ENCODE assay signal across 8 cellular contexts in the genomic region with DNA sequence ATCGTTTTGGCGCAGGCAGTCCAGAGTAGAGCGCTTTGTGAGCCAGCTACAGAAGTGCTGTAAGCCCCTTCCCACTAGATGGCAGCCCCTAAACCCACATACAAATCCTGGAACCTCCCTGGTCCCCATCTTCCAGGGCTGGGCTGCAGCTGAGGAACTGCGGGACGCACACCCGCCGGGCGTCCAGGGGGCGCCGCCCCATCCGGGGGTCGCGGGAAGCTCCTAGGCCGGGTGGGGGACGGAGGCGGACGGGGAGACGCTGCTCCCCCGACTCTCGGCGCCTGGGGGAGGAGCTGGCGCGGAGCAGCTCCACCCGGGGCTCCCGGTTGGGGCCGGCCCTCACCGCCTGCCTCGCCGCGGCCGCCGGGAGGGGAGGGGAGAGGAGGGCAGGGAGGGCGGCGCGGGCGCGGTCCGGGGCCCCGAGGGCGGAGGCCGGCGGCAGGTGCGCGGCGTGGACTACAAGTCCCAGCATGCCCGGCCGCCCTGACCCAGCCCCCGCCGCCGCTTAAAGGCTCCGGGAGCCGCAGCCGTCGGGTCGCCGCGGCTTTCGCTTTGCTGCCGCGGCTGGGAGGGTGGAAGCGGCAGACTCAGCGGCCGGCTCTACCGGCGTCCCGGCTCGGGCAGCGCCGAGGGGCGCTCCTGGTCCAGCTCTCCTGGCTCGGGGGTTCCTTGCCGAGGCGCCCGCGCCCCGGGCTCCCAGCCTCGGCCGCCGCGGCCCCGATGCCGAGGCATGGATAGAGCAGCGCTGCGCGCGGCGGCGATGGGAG. TPM values are rescaled to one million over a fixed set of nuclear protein-coding genes. Genes with fewer than 3 reads are reported as not detected.
DNase-seq lines count a peak whose midpoint lies in the region; ATAC-seq and TF ChIP-seq lines count a peak whose summit lies in the region.

A gene (plus strand): TSS at position 535 of the 767 bp plus-strand sequence. CDS start 196 bp downstream, at position 731.

- H3K36me3 ChIP-seq in aorta (ENCODE audit: control insufficient read depth in 1 of 2, insufficient read depth in 2 of 2, low read length in 1 of 2): no peaks in the 10 kb centered on the region

- H3K27me3 ChIP-seq in aorta (ENCODE audit: control insufficient read depth in 1 of 2, insufficient read depth in 2 of 2, low read length in 1 of 2): no peaks in the 10 kb centered on the region

- intact Hi-C loops in T-helper 2 cell treated with Interferon-gamma antibody and Interleukin-4, amounts not matched to agents 100 ng/mL and 5 ng/mL, for 36 hours (cut with micrococcal nuclease): loop anchor here (1.0 to 5.0 kb wide), 6 partner anchors 10 to 145 kb away; no protein-coding TSS in a partner anchor
- intact Hi-C loops in aorta (cut with DNase I): loop anchor here (2.0 to 10.0 kb wide), 5 partner anchors 49 to 214 kb away; no protein-coding TSS in a partner anchor

- peak within 1 kb of the TSS; percentile 87 to 93 for H3K4me3 ChIP-seq in aorta (ENCODE audit: low read length in 2 of 2)

- ATAC-seq in aorta (ENCODE audit: low FRiP score): peak; percentile 89

- 0 to 1% methylated on average over 42 to 88 of the region's 88 CpGs for WGBS in aorta, 2 donors

- no peaks in the 10 kb centered on the region for H3K4me1 ChIP-seq in aorta (ENCODE audit: control insufficient read depth in 1 of 2, insufficient read depth in 2 of 2, low read length in 2 of 2)

- no peaks in the 10 kb centered on the region for H3K9me3 ChIP-seq in aorta (ENCODE audit: control insufficient read depth, low read length)

- H3K27ac ChIP-seq in aorta (ENCODE audit: low read depth in 1 of 2, low read length in 2 of 2): peak within 1 kb of the TSS; percentile 31 to 34

- TF ChIP-seq CTCF in GM10248 (IDR thresholded peaks at IDR 0.05; ENCODE audit: control extremely low read depth, extremely low read depth, low read depth, missing control alignments): peak; percentile 39

- POLR2A ChIA-PET in GM10248 (lab: Yijun Ruan, JAX): interaction anchor here (1.6 to 2.3 kb wide), 2 partner anchors 11 to 16 kb away, joined by 7 to 10 read pairs; no protein-coding TSS in a partner anchor
- POLR2A ChIA-PET in HEK293T (lab: Yijun Ruan, JAX): interaction anchor here (1.0 to 2.2 kb wide), 13 partner anchors 10 to 162 kb away, joined by 3 to 10 read pairs (median 4); a partner anchor contains a TSS

- CTCF ChIA-PET in GM10248 (lab: Yijun Ruan, JAX) (interaction anchor here (0.8 to 2.6 kb wide), 19 partner anchors 8 to 147 kb away, joined by 3 to 22 read pairs (median 3); no protein-coding TSS in a partner anchor), HEK293T (lab: Yijun Ruan, JAX) (interaction anchor here (0.6 to 1.6 kb wide), 9 partner anchors 11 to 219 kb away, joined by 3 to 8 read pairs (median 4); no protein-coding TSS in a partner anchor)

- DNase-seq in GM10248 (ENCODE audit: extremely low spot score) (peak; percentile 93), HEK293T (ENCODE audit: extremely low spot score) (peak; percentile 70), NCI-H1105 (lab: John Stamatoyannopoulos, UW) (peak; percentile 80), anterior cingulate cortex (lab: John Stamatoyannopoulos, UW) (peak in 57 of 58 donors; percentile 22 to 82 (median 71)), hepatic stellate cell (ENCODE audit: low spot score) (peak; percentile 83), renal cortical epithelial cell (ENCODE audit: low read depth) (peak; percentile 62), aorta (peak; percentile 89 to 91)

TF ChIP-seq in HEK293T, 16 proteins besides CTCF, POLR2A, EP300 and RAD21:
- TF ChIP-seq, protein P1, sequence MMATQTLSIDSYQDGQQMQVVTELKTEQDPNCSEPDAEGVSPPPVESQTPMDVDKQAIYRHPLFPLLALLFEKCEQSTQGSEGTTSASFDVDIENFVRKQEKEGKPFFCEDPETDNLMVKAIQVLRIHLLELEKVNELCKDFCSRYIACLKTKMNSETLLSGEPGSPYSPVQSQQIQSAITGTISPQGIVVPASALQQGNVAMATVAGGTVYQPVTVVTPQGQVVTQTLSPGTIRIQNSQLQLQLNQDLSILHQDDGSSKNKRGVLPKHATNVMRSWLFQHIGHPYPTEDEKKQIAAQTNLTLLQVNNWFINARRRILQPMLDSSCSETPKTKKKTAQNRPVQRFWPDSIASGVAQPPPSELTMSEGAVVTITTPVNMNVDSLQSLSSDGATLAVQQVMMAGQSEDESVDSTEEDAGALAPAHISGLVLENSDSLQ (IDR thresholded peaks at IDR 0.05): no peak
- TF ChIP-seq CTBP1 (IDR thresholded peaks at IDR 0.05; ENCODE audit: borderline replicate concordance) (no peak), ELF4 (IDR thresholded peaks at IDR 0.05) (no peak), SP1 (IDR thresholded peaks at IDR 0.05) (no peak)
TF ChIP-seq in HEK293T: peak in this region for 0.

RNA-seq across cellular contexts. Expression of the gene that starts here (rescaled TPM):
- total RNA-seq in T-helper 2 cell treated with Interferon-gamma antibody and Interleukin-4, amounts not matched to agents 100 ng/mL and 5 ng/mL, for 36 hours: 36.5 and 37.1 TPM in 2 replicates
- total RNA-seq in renal cortical epithelial cell: 2.4 and 29.3 TPM in 2 replicates
- 10 to 100 TPM; 38.4 to 75.7 TPM for total RNA-seq in aorta
- 10 to 100 TPM; 19.0 to 46.8 TPM for polyA plus RNA-seq in aorta

Comparison
In these comparisons a context has a peak if more than half of its experiments do, and no peak if none do; other contexts are left out.
1. Peak in every context shown above with its lines: DNase-seq, ATAC-seq, H3K4me3 ChIP-seq and H3K27ac ChIP-seq.